In genomic region chr20:3408251-3408637, GRCh38 we compare ENCODE assay signal across 8 cellular contexts. TPM values are rescaled to one million over a fixed set of nuclear protein-coding genes. Genes with fewer than 3 reads are reported as not detected.
DNase-seq lines count a peak whose midpoint lies in the region; ATAC-seq and TF ChIP-seq lines count a peak whose summit lies in the region.

No MANE protein-coding gene starts in this region.

- peak in 1 of 2 donors; percentile 45 for TF ChIP-seq POLR2A in adrenal gland (IDR thresholded peaks at IDR 0.05)
- no peak for TF ChIP-seq POLR2A in testis (IDR thresholded peaks at IDR 0.05)

- peak overlapping the region in 4 of 5 donors; percentile 87 to 98 (median 92) for H3K27ac ChIP-seq in adrenal gland
- peak overlapping the region; percentile 81 to 89 for H3K27ac ChIP-seq in left lung
- peak overlapping the region; percentile 64 to 95 for H3K27ac ChIP-seq in testis

- no peaks in the 10 kb centered on the region for H3K9me3 Mint-ChIP-seq in T-helper 2 cell treated with Interferon-gamma antibody and Interleukin-4, amounts not matched to agents 5 μg/mL and 100 μg/mL, for 36 hours

- no peaks in the 10 kb centered on the region for H3K27me3 ChIP-seq in adrenal gland
- no peaks in the 10 kb centered on the region for H3K27me3 ChIP-seq in left lung
- H3K27me3 ChIP-seq in testis, result no peaks in the 10 kb centered on the region

- peaks cover 31% of the 10 kb centered on the region for H3K4me1 Mint-ChIP-seq in T-helper 2 cell treated with Interferon-gamma antibody and Interleukin-4, amounts not matched to agents 5 μg/mL and 100 μg/mL, for 36 hours (ENCODE audit: low read depth)

- H3K36me3 ChIP-seq in adrenal gland (replicated peaks in 1 of 2), result no peaks in the 10 kb centered on the region
- no peaks in the 10 kb centered on the region for H3K36me3 ChIP-seq in left lung
- H3K36me3 ChIP-seq in testis (ENCODE audit: low read depth, missing control alignments), result no peaks in the 10 kb centered on the region

- H3K4me1 ChIP-seq in adrenal gland (replicated peaks in 1 of 2), result peaks cover 11 to 15% of the 10 kb centered on the region in 2 donors
- peaks cover 4 to 17% of the 10 kb centered on the region in 2 donors for H3K4me1 ChIP-seq in left lung
- H3K4me1 ChIP-seq in testis, result peaks cover 13% of the 10 kb centered on the region

- no peak for TF ChIP-seq CTCF in adrenal gland (IDR thresholded peaks at IDR 0.05)
- TF ChIP-seq CTCF in left lung (IDR thresholded peaks at IDR 0.05), result no peak
- TF ChIP-seq CTCF in testis (IDR thresholded peaks at IDR 0.05), result no peak

- H3K4me3 Mint-ChIP-seq in T-helper 2 cell treated with Interferon-gamma antibody and Interleukin-4, amounts not matched to agents 5 μg/mL and 100 μg/mL, for 36 hours, result peak overlapping the region; percentile 97

- intact Hi-C loops in adrenal gland (cut with DNase I) (no loop called here), left lung (cut with DNase I) (no loop called here), testis (cut with DNase I; ENCODE audit: low total_unique reads) (no loop called here)

- no peak for ATAC-seq in left lung

- 0 to 2% (median 0%) methylated on average over 5 to 7 of the region's 7 CpGs for WGBS in adrenal gland, 4 donors
- WGBS in testis, 2 donors, result 0 to 1% methylated on average over 5 to 7 of the region's 7 CpGs

- H3K4me3 ChIP-seq in adrenal gland (peak overlapping the region; percentile 53 to 94 (median 82)), left lung (peak overlapping the region; percentile 71 to 75), testis (peak overlapping the region; percentile 81 to 98)

- DNase-seq in T-helper 2 cell treated with Interferon-gamma antibody and Interleukin-4, amounts not matched to agents 5 μg/mL and 100 μg/mL, for 36 hours (ENCODE audit: low spot score), result no peak
- DNase-seq in T-helper 2 cell, result no peak
- no peak for DNase-seq in adrenal gland
- DNase-seq in left lung, result no peak
- no peak for DNase-seq in testis
- no peak for DNase-seq in GM19240 (ENCODE audit: insufficient read length, low spot score)
- DNase-seq in middle frontal gyrus (ENCODE audit: extremely low spot score, low spot score), result no peak
- no peak for DNase-seq in activated effector memory CD4-positive, alpha-beta T cell treated with Interleukin-2 at 50 U/mL for 16 hours

- H3K9me3 ChIP-seq in adrenal gland (replicated peaks in 1 of 3), result no peaks in the 10 kb centered on the region
- H3K9me3 ChIP-seq in left lung, result no peaks in the 10 kb centered on the region
- no peaks in the 10 kb centered on the region for H3K9me3 ChIP-seq in testis

- H3K36me3 Mint-ChIP-seq in T-helper 2 cell treated with Interferon-gamma antibody and Interleukin-4, amounts not matched to agents 5 μg/mL and 100 μg/mL, for 36 hours (ENCODE audit: low read depth), result peaks cover 2% of the 10 kb centered on the region

- H3K27me3 Mint-ChIP-seq in T-helper 2 cell treated with Interferon-gamma antibody and Interleukin-4, amounts not matched to agents 5 μg/mL and 100 μg/mL, for 36 hours (ENCODE audit: low read depth), result peaks cover 20% of the 10 kb centered on the region

- H3K27ac Mint-ChIP-seq in T-helper 2 cell treated with Interferon-gamma antibody and Interleukin-4, amounts not matched to agents 5 μg/mL and 100 μg/mL, for 36 hours, result peak overlapping the region; percentile 97

RNA-seq across cellular contexts. Expression of gene DNAAF9, which starts 0.8 kb away (rescaled TPM):
- total RNA-seq in adrenal gland (10 to 100 TPM; 14.2 to 26.1 (median 19.8) TPM), left lung (10 to 100 TPM; 16.9 to 20.3 TPM), testis (10 to 100 TPM; 31.6 to 36.8 TPM)
- polyA plus RNA-seq in adrenal gland (10 to 100 TPM in 1 of 3 donors, 1 to 10 TPM in 2; 6.9 to 10.9 (median 7.7) TPM), testis (ENCODE audit: insufficient read depth, low read depth, low replicate concordance) (22.1 TPM)
